ENCODE assay signal across 19 cellular contexts in genomic region chr14:22668863-22669262, GRCh38. TPM values are rescaled to one million over a fixed set of nuclear protein-coding genes. Genes with fewer than 3 reads are reported as not detected.
"Had no signal": no experiment of that assay in that cellular context is flagged by ENCODE, and none has a peak within 500 bp of the region (broad histone marks: within the 10 kb centered on the region; RNA-seq: fewer than 3 reads in every experiment).

No MANE protein-coding gene starts in this region.

- H3K36me3 ChIP-seq: ascending aorta, cardiac muscle cell, esophagus muscularis mucosa, left ventricle myocardium inferior had no signal

- ATAC-seq: activated CD8-positive, alpha-beta memory T cell treated with anti-CD3 and anti-CD28 coated beads, Interleukin-2, amount 10 ng/mL, durations not matched to agents 7 days and 5 days; natural killer cell had no signal

- H3K4me1 ChIP-seq: ascending aorta, esophagus muscularis mucosa, left ventricle myocardium inferior had no signal

- DNase-seq: activated CD4-positive, alpha-beta memory T cell treated with anti-CD3 and anti-CD28 coated beads for 36 hours; activated CD4-positive, alpha-beta T cell treated with anti-CD3 and anti-CD28 coated beads for 1 hour; activated CD8-positive, alpha-beta memory T cell treated with anti-CD3 and anti-CD28 coated beads, Interleukin-2, amount 10 ng/mL, durations not matched to agents 7 days and 5 days; activated naive CD4-positive, alpha-beta T cell; activated T-cell treated with anti-CD3 and anti-CD28 coated beads, Interleukin-2, amount 50 U/mL, for 4 hours; hypothalamus; left ventricle myocardium inferior; natural killer cell; stimulated activated CD4-positive, alpha-beta T cell treated with anti-CD3 and anti-CD28 coated beads, Interleukin-4, amount 100 ng/mL, for 24 hours; stimulated activated naive CD8-positive, alpha-beta T cell treated with anti-CD3 and anti-CD28 coated beads, Interleukin-15, Interleukin-2, amounts not matched to agents 100 U/mL and 50 U/mL, for 24 hours; T-helper 1 cell; T1000; trophoblast cell had no signal

- H3K9me3 ChIP-seq: ascending aorta, esophagus muscularis mucosa had no signal

- H3K27me3 ChIP-seq: ascending aorta, cardiac muscle cell, esophagus muscularis mucosa had no signal

- H3K4me3 ChIP-seq: ascending aorta, cardiac muscle cell, esophagus muscularis mucosa, left ventricle myocardium inferior, skin epidermis had no signal

- H3K27ac ChIP-seq: ascending aorta, cardiac muscle cell, esophagus muscularis mucosa, left ventricle myocardium inferior, skin epidermis had no signal

RNA-seq across cellular contexts. Expression of gene OR6J1, which starts 24.7 kb away (rescaled TPM):
- total RNA-seq: activated CD4-positive, alpha-beta memory T cell treated with anti-CD3 and anti-CD28 coated beads for 36 hours; activated CD8-positive, alpha-beta memory T cell treated with anti-CD3 and anti-CD28 coated beads, Interleukin-2, amount 10 ng/mL, durations not matched to agents 7 days and 5 days; activated T-cell treated with anti-CD3 and anti-CD28 coated beads, Interleukin-2, amount 50 U/mL, for 4 hours; ascending aorta; cardiac muscle cell; esophagus muscularis mucosa; kidney epithelial cell; left ventricle myocardium inferior; natural killer cell; posterior vena cava had no signal
- polyA plus RNA-seq: cardiac muscle cell had no signal
